8 cellular contexts compared by ENCODE assay signal in genomic region chrX:40154853-40155616, GRCh38. TPM values are rescaled to one million over a fixed set of nuclear protein-coding genes. Genes with fewer than 3 reads are reported as not detected.
A peak's percentile ranks its signal among the peaks of the same experiment; 100 is the strongest.
DNase-seq lines count a peak whose midpoint lies in the region; TF ChIP-seq lines count a peak whose summit lies in the region.

No MANE protein-coding gene starts in this region.

- TF ChIP-seq CTCF in Caco-2 (IDR thresholded peaks at IDR 0.05; ENCODE audit: insufficient read depth in 1 of 2, low read depth in 1 of 2, low read length in 1 of 2, severe bottlenecking in 1 of 2, unreplicated experiment in 1 of 2) = no peak

- no peaks in the 10 kb centered on the region for H3K9me3 ChIP-seq in Caco-2
- H3K9me3 ChIP-seq in effector memory CD4-positive, alpha-beta T cell (ENCODE audit: control insufficient read depth, low read length) = no peaks in the 10 kb centered on the region

- H3K4me3 Mint-ChIP-seq in Caco-2 (ENCODE audit: unreplicated experiment) = peak overlapping the region; percentile 79

- no peaks in the 10 kb centered on the region for H3K9me3 Mint-ChIP-seq in Caco-2 (ENCODE audit: unreplicated experiment)

- CTCF ChIA-PET in Caco-2 (lab: Charles Lee) = interaction anchor here (0.7 kb wide), 1 partner anchor 152 kb away, joined by 3 read pairs; no protein-coding TSS in a partner anchor

- no peaks in the 10 kb centered on the region for H3K27me3 Mint-ChIP-seq in Caco-2 (ENCODE audit: insufficient read depth, unreplicated experiment)

- no peaks in the 10 kb centered on the region for H3K27me3 ChIP-seq in Caco-2 (replicated peaks; ENCODE audit: control insufficient read depth, insufficient read depth, low read length)
- no peaks in the 10 kb centered on the region for H3K27me3 ChIP-seq in effector memory CD4-positive, alpha-beta T cell (replicated peaks; ENCODE audit: control insufficient read depth, insufficient read depth, low read length, poor library complexity, severe bottlenecking)

- no peaks in the 10 kb centered on the region for H3K36me3 ChIP-seq in Caco-2 (ENCODE audit: control insufficient read depth, insufficient read depth, low read length)
- no peaks in the 10 kb centered on the region for H3K36me3 ChIP-seq in effector memory CD4-positive, alpha-beta T cell (ENCODE audit: control insufficient read depth, insufficient read depth, low read length)

- intact Hi-C loops in Caco-2 (cut with micrococcal nuclease; ENCODE audit: unreplicated experiment) = loop anchor here (1.0 to 5.0 kb wide), 3 partner anchors 46 to 317 kb away; no protein-coding TSS in a partner anchor

- no TSS peak for BruUV-seq in Caco-2 (replicated peaks; lab: Mats Ljungman, UMichigan)

- DNase-seq in Caco-2 = peak; percentile 71 to 81
- peak; percentile 82 for DNase-seq in HuH-7 (ENCODE audit: low spot score)
- DNase-seq in SKM-1 treated with dmso at 0.1 percent for 144 hours (lab: John Stamatoyannopoulos, UW; ENCODE audit: unreplicated experiment) = peak; percentile 75
- no peak for DNase-seq in effector memory CD4-positive, alpha-beta T cell
- peak; percentile 71 for DNase-seq in mucosa of gallbladder (ENCODE audit: low spot score)
- DNase-seq in NK-92 treated with Interleukin-12 subunit alpha and Interleukin-12 subunit beta, amount 100 ng/mL, for 24 hours (lab: John Stamatoyannopoulos, UW) = no peak
- DNase-seq in LoVo (ENCODE audit: low spot score) = no peak
- DNase-seq in NK-92 (lab: John Stamatoyannopoulos, UW; ENCODE audit: unreplicated experiment) = no peak

- POLR2A ChIA-PET in Caco-2 (lab: Charles Lee) = no interaction called here

- no peak overlapping the region for H3K27ac ChIP-seq in effector memory CD4-positive, alpha-beta T cell (ENCODE audit: insufficient read depth, low read length, poor library complexity, severe bottlenecking)

- H3K4me1 Mint-ChIP-seq in Caco-2 (ENCODE audit: low read depth, unreplicated experiment) = no peaks in the 10 kb centered on the region

- no peak overlapping the region for H3K27ac Mint-ChIP-seq in Caco-2 (ENCODE audit: unreplicated experiment)

- H3K36me3 Mint-ChIP-seq in Caco-2 (ENCODE audit: insufficient read depth, unreplicated experiment) = peaks cover 4% of the 10 kb centered on the region

- 0 out of 2 replicates have a peak, but pooled peaks cover 7% of the 10 kb centered on the region for H3K4me1 ChIP-seq in Caco-2
- H3K4me1 ChIP-seq in effector memory CD4-positive, alpha-beta T cell (ENCODE audit: control insufficient read depth, insufficient read depth, low read length, poor library complexity, severe bottlenecking) = peaks cover 13% of the 10 kb centered on the region

- H3K4me3 ChIP-seq in Caco-2 (ENCODE audit: low read depth, low read length) = peak overlapping the region; percentile 41
- H3K4me3 ChIP-seq in effector memory CD4-positive, alpha-beta T cell (ENCODE audit: insufficient read depth, low read depth, low read length, poor library complexity, severe bottlenecking) = peak overlapping the region; percentile 55

RNA-seq across cellular contexts. Expression of gene BCOR, which starts 57.3 kb away (rescaled TPM):
- 16.2 and 18.6 TPM in 2 replicates for total RNA-seq in Caco-2 (2022)
- 25.8 TPM for total RNA-seq in mucosa of gallbladder

Comparison
In these comparisons a context has a peak if more than half of its experiments do, and no peak if none do; other contexts are left out.
1. DNase-seq: peak in Caco-2 (2 of 2), HuH-7 (single experiment), SKM-1 treated with dmso at 0.1 percent for 144 hours (single experiment) and mucosa of gallbladder (single experiment); none in effector memory CD4-positive, alpha-beta T cell (0 of 3), NK-92 treated with Interleukin-12 subunit alpha and Interleukin-12 subunit beta, amount 100 ng/mL, for 24 hours (single experiment), LoVo (single experiment) and NK-92 (single experiment).